In genomic region chr9:130955947-130956621, GRCh38 we compare ENCODE assay signal across 34 cellular contexts. TPM values are rescaled to one million over a fixed set of nuclear protein-coding genes. Genes with fewer than 3 reads are reported as not detected.
"Had no signal": no experiment of that assay in that cellular context is flagged by ENCODE, and none has a peak within 500 bp of the region (broad histone marks: within the 10 kb centered on the region; RNA-seq: fewer than 3 reads in every experiment).

No MANE protein-coding gene starts in this region.

- H3K27ac ChIP-seq: ascending aorta, cardiac muscle cell, PC-9, RWPE1 had no signal

- DNase-seq: activated CD4-positive, alpha-beta T cell treated with anti-CD3 and anti-CD28 coated beads, Interleukin-2, amount 10 ng/mL, durations not matched to agents 24 days and 14 days; activated CD4-positive, alpha-beta T cell treated with anti-CD3 and anti-CD28 coated beads, Interleukin-2, amount 50 U/mL, for 4 hours; activated CD8-positive, alpha-beta T cell treated with anti-CD3 and anti-CD28 coated beads for 36 hours; activated effector memory CD4-positive, alpha-beta T cell treated with anti-CD3 and anti-CD28 coated beads, Interleukin-2, amount 50 U/mL, for 16 hours; activated naive CD4-positive, alpha-beta T cell; activated naive CD4-positive, alpha-beta T cell treated with anti-CD3 and anti-CD28 coated beads, Interleukin-2, amount 50 U/mL, for 16 hours; activated naive CD8-positive, alpha-beta T cell treated with anti-CD3 and anti-CD28 coated beads, Interleukin-2, amount 10 ng/mL, durations not matched to agents 7 days and 5 days; activated T-cell treated with anti-CD3 and anti-CD28 coated beads, Interleukin-2, amount 50 U/mL, for 1 hour; activated T-cell treated with anti-CD3 and anti-CD28 coated beads, Interleukin-2, amount 50 U/mL, for 72 hours; amygdala; Karpas-422; KBM-7; NCI-H1105; NCI-H1436; NCI-H187; NCI-H2029 treated with DMSO at 0.1 percent for 48 hours; NCI-H2107; NCI-H510A; NCI-H526; NCI-H748 treated with DMSO at 0.1 percent for 48 hours; NK-92 treated with Interleukin-12 subunit alpha and Interleukin-12 subunit beta, amount 100 ng/mL, for 24 hours; PC-9; Right ventricle myocardium superior; T1000 had no signal

- H3K4me1 Mint-ChIP-seq: activated CD4-positive, alpha-beta T cell treated with anti-CD3 and anti-CD28 coated beads, Interleukin-2, amount 10 ng/mL, durations not matched to agents 24 days and 14 days; activated naive CD8-positive, alpha-beta T cell treated with anti-CD3 and anti-CD28 coated beads, Interleukin-2, amount 10 ng/mL, durations not matched to agents 7 days and 5 days had no signal

- FAIRE-seq: RCC 7860 had no signal

- H3K4me3 Mint-ChIP-seq: activated CD4-positive, alpha-beta T cell treated with anti-CD3 and anti-CD28 coated beads, Interleukin-2, amount 10 ng/mL, durations not matched to agents 24 days and 14 days; activated CD8-positive, alpha-beta T cell treated with anti-CD3 and anti-CD28 coated beads for 36 hours; activated naive CD8-positive, alpha-beta T cell treated with anti-CD3 and anti-CD28 coated beads, Interleukin-2, amount 10 ng/mL, durations not matched to agents 7 days and 5 days; activated T-cell treated with anti-CD3 and anti-CD28 coated beads, Interleukin-2, amount 50 U/mL, for 72 hours; activated T-helper 17 cell treated with anti-CD3 and anti-CD28 coated beads, Interleukin-2, amount 50 U/mL, for 72 hours had no signal

- H3K36me3 ChIP-seq: ascending aorta, cardiac muscle cell had no signal

- H3K27ac Mint-ChIP-seq: activated CD4-positive, alpha-beta T cell treated with anti-CD3 and anti-CD28 coated beads, Interleukin-2, amount 10 ng/mL, durations not matched to agents 24 days and 14 days; activated CD8-positive, alpha-beta T cell treated with anti-CD3 and anti-CD28 coated beads for 36 hours; activated naive CD8-positive, alpha-beta T cell treated with anti-CD3 and anti-CD28 coated beads, Interleukin-2, amount 10 ng/mL, durations not matched to agents 7 days and 5 days; activated T-cell treated with anti-CD3 and anti-CD28 coated beads, Interleukin-2, amount 50 U/mL, for 72 hours; activated T-helper 17 cell treated with anti-CD3 and anti-CD28 coated beads, Interleukin-2, amount 50 U/mL, for 72 hours had no signal

- H3K27me3 Mint-ChIP-seq: activated CD4-positive, alpha-beta T cell treated with anti-CD3 and anti-CD28 coated beads, Interleukin-2, amount 10 ng/mL, durations not matched to agents 24 days and 14 days; activated CD8-positive, alpha-beta T cell treated with anti-CD3 and anti-CD28 coated beads for 36 hours; activated T-helper 17 cell treated with anti-CD3 and anti-CD28 coated beads, Interleukin-2, amount 50 U/mL, for 72 hours had no signal

- H3K27me3 ChIP-seq: ascending aorta, cardiac muscle cell had no signal

- H3K9me3 ChIP-seq: ascending aorta had no signal

- H3K4me3 ChIP-seq: ascending aorta, cardiac muscle cell, PC-9 had no signal

- ATAC-seq: activated CD8-positive, alpha-beta T cell treated with anti-CD3 and anti-CD28 coated beads for 36 hours; activated T-cell treated with anti-CD3 and anti-CD28 coated beads, Interleukin-2, amount 50 U/mL, for 72 hours; activated T-helper 17 cell treated with anti-CD3 and anti-CD28 coated beads, Interleukin-2, amount 50 U/mL, for 72 hours had no signal

- H3K4me1 ChIP-seq: ascending aorta had no signal

RNA-seq across cellular contexts. Expression of gene FIBCD1, which starts 17.0 kb away (rescaled TPM):
- total RNA-seq: activated CD4-positive, alpha-beta T cell treated with anti-CD3 and anti-CD28 coated beads, Interleukin-2, amount 10 ng/mL, durations not matched to agents 24 days and 14 days; activated CD8-positive, alpha-beta memory T cell treated with anti-CD3 and anti-CD28 coated beads for 36 hours; activated CD8-positive, alpha-beta T cell treated with anti-CD3 and anti-CD28 coated beads for 36 hours; activated naive CD8-positive, alpha-beta T cell treated with anti-CD3 and anti-CD28 coated beads, Interleukin-2, amount 10 ng/mL, durations not matched to agents 7 days and 5 days; activated T-cell treated with anti-CD3 and anti-CD28 coated beads, Interleukin-2, amount 50 U/mL, for 72 hours; activated T-helper 17 cell treated with anti-CD3 and anti-CD28 coated beads, Interleukin-2, amount 50 U/mL, for 72 hours; ascending aorta; OCI-LY7; T-helper 1 cell treated with Interleukin-12 subunit alpha and Interleukin-12 subunit beta and Interleukin-4 antibody, amounts not matched to agents 30 ng/mL and 1 ng/mL, for 36 hours; T-helper 2 cell treated with Interferon-gamma antibody and Interleukin-4, amounts not matched to agents 100 ng/mL and 5 ng/mL, for 36 hours had no signal

RNA-seq across cellular contexts. Expression of gene LAMC3, which starts 52.9 kb away (rescaled TPM):
- total RNA-seq: MCF 10A had no signal

RNA-seq across cellular contexts. Expression of gene QRFP, which starts 59.5 kb away (rescaled TPM):
- total RNA-seq: activated CD4-positive, alpha-beta T cell treated with anti-CD3 and anti-CD28 coated beads, Interleukin-2, amount 10 ng/mL, durations not matched to agents 24 days and 14 days; activated CD8-positive, alpha-beta memory T cell treated with anti-CD3 and anti-CD28 coated beads for 36 hours; activated CD8-positive, alpha-beta T cell treated with anti-CD3 and anti-CD28 coated beads for 36 hours; activated naive CD8-positive, alpha-beta T cell treated with anti-CD3 and anti-CD28 coated beads, Interleukin-2, amount 10 ng/mL, durations not matched to agents 7 days and 5 days; activated T-cell treated with anti-CD3 and anti-CD28 coated beads, Interleukin-2, amount 50 U/mL, for 72 hours; activated T-helper 17 cell treated with anti-CD3 and anti-CD28 coated beads, Interleukin-2, amount 50 U/mL, for 72 hours; ascending aorta; cardiac muscle cell; MCF 10A; OCI-LY7; PC-9; Right ventricle myocardium superior; T-helper 1 cell treated with Interleukin-12 subunit alpha and Interleukin-12 subunit beta and Interleukin-4 antibody, amounts not matched to agents 30 ng/mL and 1 ng/mL, for 36 hours; T-helper 2 cell treated with Interferon-gamma antibody and Interleukin-4, amounts not matched to agents 100 ng/mL and 5 ng/mL, for 36 hours had no signal
